Comparison of ENCODE assay signal across 9 cellular contexts in the genomic region with DNA sequence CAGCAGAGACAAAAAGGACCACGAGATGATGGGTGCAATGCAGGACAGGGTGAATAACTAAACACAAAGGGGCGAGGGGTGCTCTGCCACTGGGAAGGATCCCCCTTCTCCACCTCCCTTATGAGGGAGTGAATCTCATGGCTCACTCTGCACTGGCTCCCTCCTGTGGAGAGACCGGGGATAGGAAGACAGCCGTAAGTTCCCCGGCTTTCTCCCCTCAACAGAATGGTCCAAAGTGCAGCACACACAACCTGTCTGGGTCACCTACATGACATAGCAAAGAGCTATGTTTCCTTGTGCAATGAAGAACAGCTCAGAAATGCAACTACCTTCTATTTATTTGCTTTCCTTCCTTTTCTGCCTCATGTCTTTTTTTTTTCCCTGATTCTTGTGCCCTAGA. TPM values are rescaled to one million over a fixed set of nuclear protein-coding genes. Genes with fewer than 3 reads are reported as not detected.
DNase-seq lines count a peak whose midpoint lies in the region; ATAC-seq, FAIRE-seq and TF ChIP-seq lines count a peak whose summit lies in the region.
"Had no signal": no experiment of that assay in that cellular context is flagged by ENCODE, and none has a peak within 500 bp of the region (broad histone marks: within the 10 kb centered on the region; RNA-seq: fewer than 3 reads in every experiment).

No MANE protein-coding gene starts in this region.

- H3K27ac ChIP-seq in OCI-LY7 (ENCODE audit: low read depth, low read length, poor library complexity, severe bottlenecking) (no peak overlapping the region), small intestine (ENCODE audit: low read depth in 1 of 2, low read length in 1 of 2) (no peak overlapping the region)
- H3K27ac ChIP-seq: heart left ventricle had no signal

- TF ChIP-seq CTCF in OCI-LY7 (conservative IDR thresholded peaks at IDR 0.05; ENCODE audit: low read length) (peak; percentile 68), epithelial cell of esophagus (IDR thresholded peaks at IDR 0.05; ENCODE audit: insufficient read depth, low read depth, low read length, missing control alignments) (peak; percentile 38)

- no peaks in the 10 kb centered on the region for H3K27me3 Mint-ChIP-seq in activated naive CD4-positive, alpha-beta T cell treated with anti-CD3 and anti-CD28 coated beads for 36 hours (ENCODE audit: low read depth)

- H3K4me1 ChIP-seq in OCI-LY7 (ENCODE audit: insufficient read depth, low read length, poor library complexity, severe bottlenecking) (no peaks in the 10 kb centered on the region), small intestine (ENCODE audit: control insufficient read depth in 2 of 2, insufficient read depth in 1 of 2, low read depth in 1 of 2, low read length in 1 of 2) (peaks cover 3% of the 10 kb centered on the region in 2 donors)

- H3K4me3 ChIP-seq in OCI-LY7 (ENCODE audit: low read depth, low read length, poor library complexity, severe bottlenecking) (no peak overlapping the region), epithelial cell of esophagus (ENCODE audit: low read length) (no peak overlapping the region), small intestine (ENCODE audit: low read depth in 1 of 2, low read length in 2 of 2) (no peak overlapping the region)
- H3K4me3 ChIP-seq: heart left ventricle had no signal

- POLR2A ChIA-PET in OCI-LY7 (lab: Charles Lee), result interaction anchor here (0.6 to 0.7 kb wide), 3 partner anchors 28 to 129 kb away, joined by 3 to 4 read pairs (median 3); no protein-coding TSS in a partner anchor

- peak; percentile 43 for DNase-seq in activated naive CD4-positive, alpha-beta T cell treated with anti-CD3 and anti-CD28 coated beads for 36 hours
- DNase-seq in activated naive CD4-positive, alpha-beta T cell treated with Interleukin-2 at 50 U/mL for 16 hours, result no peak
- DNase-seq in OCI-LY7 (ENCODE audit: low spot score) (peak; percentile 13), epithelial cell of esophagus (ENCODE audit: low read depth) (peak; percentile 17), small intestine (peak; percentile 81), H4 (ENCODE audit: low spot score) (no peak)
- DNase-seq: heart left ventricle had no signal

- no peaks in the 10 kb centered on the region for H3K36me3 Mint-ChIP-seq in activated naive CD4-positive, alpha-beta T cell treated with anti-CD3 and anti-CD28 coated beads for 36 hours (ENCODE audit: low read depth)

- CTCF ChIA-PET in activated naive CD4-positive, alpha-beta T cell treated with anti-CD3 and anti-CD28 coated beads for 36 hours (lab: Charles Lee), result interaction anchor here (0.6 to 5.1 kb wide), 16 partner anchors 14 to 334 kb away, joined by 3 to 74 read pairs (median 4); a partner anchor contains a TSS
- CTCF ChIA-PET in OCI-LY7 (lab: Charles Lee; ENCODE audit: unreplicated experiment), result interaction anchor here (0.9 to 1.0 kb wide), 3 partner anchors 16 to 47 kb away, joined by 3 to 4 read pairs (median 3); no protein-coding TSS in a partner anchor

- no peak overlapping the region for H3K27ac Mint-ChIP-seq in activated naive CD4-positive, alpha-beta T cell treated with anti-CD3 and anti-CD28 coated beads for 36 hours

- no peak for FAIRE-seq in small intestine (lab: Jason Lieb, UNC)

- H3K4me1 Mint-ChIP-seq in activated naive CD4-positive, alpha-beta T cell treated with anti-CD3 and anti-CD28 coated beads for 36 hours (ENCODE audit: low read depth), result no peaks in the 10 kb centered on the region

- intact Hi-C loops in activated naive CD4-positive, alpha-beta T cell treated with anti-CD3 and anti-CD28 coated beads for 36 hours (cut with micrococcal nuclease), result loop anchor here (5.0 kb wide), 1 partner anchor 65 kb away; no protein-coding TSS in a partner anchor
- intact Hi-C loops in OCI-LY7 (cut with micrococcal nuclease; ENCODE audit: unreplicated experiment), result loop anchor here (5.0 to 10.0 kb wide), 2 partner anchors 110 to 337 kb away; a partner anchor contains a TSS

- no peaks in the 10 kb centered on the region for H3K27me3 ChIP-seq in small intestine (ENCODE audit: control insufficient read depth in 2 of 2, insufficient read depth in 2 of 2, low read length in 2 of 2)
- H3K27me3 ChIP-seq: heart left ventricle had no signal

- H3K36me3 ChIP-seq in OCI-LY7 (ENCODE audit: insufficient read depth, low read length) (no peaks in the 10 kb centered on the region), small intestine (ENCODE audit: control insufficient read depth in 2 of 2, insufficient read depth in 2 of 2, low read length in 2 of 2) (no peaks in the 10 kb centered on the region)
- H3K36me3 ChIP-seq: heart left ventricle had no signal

- 14 to 69% (median 38%) methylated on average over 5 of the region's 5 CpGs for WGBS in small intestine, 3 donors

- no peaks in the 10 kb centered on the region for H4K20me1 ChIP-seq in OCI-LY7 (ENCODE audit: insufficient read depth, low read length)

- no peaks in the 10 kb centered on the region for H3K79me2 ChIP-seq in OCI-LY7 (ENCODE audit: insufficient read depth, low read depth, low read length)

- H3K9me2 ChIP-seq in OCI-LY7 (ENCODE audit: insufficient read depth, low read length), result no peaks in the 10 kb centered on the region

- H3K4me3 Mint-ChIP-seq in activated naive CD4-positive, alpha-beta T cell treated with anti-CD3 and anti-CD28 coated beads for 36 hours, result no peak overlapping the region

- H3K9me3 ChIP-seq in OCI-LY7 (ENCODE audit: low read length), result no peaks in the 10 kb centered on the region
- no peaks in the 10 kb centered on the region for H3K9me3 ChIP-seq in small intestine (ENCODE audit: control insufficient read depth, low read depth)
- H3K9me3 ChIP-seq: heart left ventricle had no signal

- ATAC-seq in GM18520 (IDR thresholded peaks at IDR 0.05; ENCODE audit: unreplicated experiment) (no peak), HG03159 (IDR thresholded peaks at IDR 0.05; ENCODE audit: unreplicated experiment) (no peak)

- BruUV-seq in OCI-LY7 (replicated peaks; lab: Mats Ljungman, UMichigan), result no TSS peak

- H2AFZ ChIP-seq in OCI-LY7 (ENCODE audit: low read length), result no peak overlapping the region

- no peak overlapping the region for H3K4me2 ChIP-seq in OCI-LY7 (ENCODE audit: low read length)

- no peaks in the 10 kb centered on the region for H3K9me3 Mint-ChIP-seq in activated naive CD4-positive, alpha-beta T cell treated with anti-CD3 and anti-CD28 coated beads for 36 hours

RNA-seq across cellular contexts. Expression of a gene that starts 7.8 kb away (rescaled TPM):
- total RNA-seq in activated naive CD4-positive, alpha-beta T cell treated with anti-CD3 and anti-CD28 coated beads for 36 hours, result not detected
- total RNA-seq in OCI-LY7 (2014; rRNA removed; shearing (Covaris generic)), result 0.31 and 0.41 TPM in 2 replicates
- 0.30 and 0.52 TPM in 2 replicates for total RNA-seq in OCI-LY7 (2022)
- under 1 TPM; 0.54 to 0.67 (median 0.55) TPM for polyA plus RNA-seq in small intestine
- total RNA-seq in H4 (2014; rRNA removed; shearing (Covaris generic)), result 1.0 and 1.4 TPM in 2 replicates

RNA-seq across cellular contexts. Expression of a gene that starts 22.2 kb away (rescaled TPM):
- 10 to 100 TPM; 40.1 to 41.6 TPM for total RNA-seq in activated naive CD4-positive, alpha-beta T cell treated with anti-CD3 and anti-CD28 coated beads for 36 hours
- total RNA-seq in OCI-LY7 (2014; rRNA removed; shearing (Covaris generic)), result not detected in 2 replicates
- not detected in 2 replicates for total RNA-seq in OCI-LY7 (2022)
- 10 to 100 TPM; 10.7 to 17.2 (median 12.7) TPM for polyA plus RNA-seq in small intestine
- total RNA-seq in H4 (2014; rRNA removed; shearing (Covaris generic)), result not detected in 2 replicates

RNA-seq across cellular contexts. Expression of a gene that starts 57.3 kb away (rescaled TPM):
- total RNA-seq in activated naive CD4-positive, alpha-beta T cell treated with anti-CD3 and anti-CD28 coated beads for 36 hours, result 10 to 100 TPM; 44.2 to 46.9 TPM
- total RNA-seq in OCI-LY7 (2014; rRNA removed; shearing (Covaris generic)), result 57.4 and 66.8 TPM in 2 replicates
- total RNA-seq in OCI-LY7 (2022), result 53.5 and 59.8 TPM in 2 replicates
- polyA plus RNA-seq in small intestine, result 10 to 100 TPM; 45.9 to 68.0 (median 60.0) TPM
- total RNA-seq in H4 (2014; rRNA removed; shearing (Covaris generic)), result 115 and 121 TPM in 2 replicates

Comparison
In these comparisons a context has a peak if more than half of its experiments do, and no peak if none do; other contexts are left out.
1. DNase-seq: peak in activated naive CD4-positive, alpha-beta T cell treated with anti-CD3 and anti-CD28 coated beads for 36 hours (single experiment), OCI-LY7 (single experiment), epithelial cell of esophagus (single experiment) and small intestine (single experiment); none in activated naive CD4-positive, alpha-beta T cell treated with Interleukin-2 at 50 U/mL for 16 hours (single experiment) and H4 (single experiment).
2. RNA of a gene that starts 22.2 kb away (total RNA-seq): 40.1 to 41.6 TPM in activated naive CD4-positive, alpha-beta T cell treated with anti-CD3 and anti-CD28 coated beads for 36 hours; not detected in OCI-LY7 and not detected in H4; every median in the first group is over 10 times any median in the second.